ENCODE assay signal across 1 cellular context in the genomic region with DNA sequence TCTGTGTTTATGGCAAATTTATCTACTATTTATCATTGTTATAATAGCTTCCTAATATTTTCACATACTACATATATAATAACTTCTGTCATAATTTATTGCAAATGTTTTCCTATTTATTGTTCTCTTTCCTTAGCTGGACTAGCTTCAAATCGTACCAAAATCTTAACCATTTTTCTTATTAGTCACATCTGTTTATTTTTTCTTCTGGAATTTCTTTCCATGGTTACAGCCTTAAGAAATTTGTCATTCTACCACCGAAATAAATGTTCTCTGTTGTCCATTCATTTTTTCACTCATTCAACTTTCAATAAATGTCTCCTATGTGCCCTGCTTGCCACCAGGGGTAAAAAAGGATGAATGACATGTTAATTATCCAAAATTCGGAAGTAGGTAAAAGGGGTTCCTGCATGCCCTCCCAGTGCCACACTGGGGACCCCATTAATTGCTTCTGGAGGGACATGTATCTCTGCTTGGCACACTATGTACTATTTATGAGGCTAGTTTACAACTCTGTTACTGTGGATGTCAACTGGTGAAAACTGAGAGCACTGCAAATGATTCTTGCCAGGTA.
TF ChIP-seq lines count a peak whose summit lies in the region.

No MANE protein-coding gene starts in this region.

TF ChIP-seq in IMR-90, 13 proteins besides CTCF, POLR2A, EP300 and RAD21:
- TF ChIP-seq SMC3 (IDR thresholded peaks at IDR 0.05; ENCODE audit: low read depth, low read length), result no peak
- TF ChIP-seq, protein P1, sequence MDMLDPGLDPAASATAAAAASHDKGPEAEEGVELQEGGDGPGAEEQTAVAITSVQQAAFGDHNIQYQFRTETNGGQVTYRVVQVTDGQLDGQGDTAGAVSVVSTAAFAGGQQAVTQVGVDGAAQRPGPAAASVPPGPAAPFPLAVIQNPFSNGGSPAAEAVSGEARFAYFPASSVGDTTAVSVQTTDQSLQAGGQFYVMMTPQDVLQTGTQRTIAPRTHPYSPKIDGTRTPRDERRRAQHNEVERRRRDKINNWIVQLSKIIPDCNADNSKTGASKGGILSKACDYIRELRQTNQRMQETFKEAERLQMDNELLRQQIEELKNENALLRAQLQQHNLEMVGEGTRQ (IDR thresholded peaks at IDR 0.05; ENCODE audit: low read depth, low read length), result no peak
- TF ChIP-seq MAZ (IDR thresholded peaks at IDR 0.05; ENCODE audit: borderline replicate concordance, low read depth, low read length), result no peak
- no peak for TF ChIP-seq CEBPB (IDR thresholded peaks at IDR 0.05; ENCODE audit: low read depth, low read length)
- TF ChIP-seq, protein P2, sequence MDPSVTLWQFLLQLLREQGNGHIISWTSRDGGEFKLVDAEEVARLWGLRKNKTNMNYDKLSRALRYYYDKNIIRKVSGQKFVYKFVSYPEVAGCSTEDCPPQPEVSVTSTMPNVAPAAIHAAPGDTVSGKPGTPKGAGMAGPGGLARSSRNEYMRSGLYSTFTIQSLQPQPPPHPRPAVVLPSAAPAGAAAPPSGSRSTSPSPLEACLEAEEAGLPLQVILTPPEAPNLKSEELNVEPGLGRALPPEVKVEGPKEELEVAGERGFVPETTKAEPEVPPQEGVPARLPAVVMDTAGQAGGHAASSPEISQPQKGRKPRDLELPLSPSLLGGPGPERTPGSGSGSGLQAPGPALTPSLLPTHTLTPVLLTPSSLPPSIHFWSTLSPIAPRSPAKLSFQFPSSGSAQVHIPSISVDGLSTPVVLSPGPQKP (IDR thresholded peaks at IDR 0.05; ENCODE audit: borderline replicate concordance, low read depth, low read length), result no peak
- TF ChIP-seq RCOR1 (IDR thresholded peaks at IDR 0.05; ENCODE audit: insufficient replicate concordance, low read length), result no peak
- no peak for TF ChIP-seq BHLHE40 (IDR thresholded peaks at IDR 0.05; ENCODE audit: low read depth, low read length)
- TF ChIP-seq RFX5 (IDR thresholded peaks at IDR 0.05; ENCODE audit: low read depth, low read length), result no peak
- TF ChIP-seq MXI1 (IDR thresholded peaks at IDR 0.05; ENCODE audit: borderline replicate concordance, low read depth, low read length), result no peak
- TF ChIP-seq CHD1 (IDR thresholded peaks at IDR 0.05; ENCODE audit: low read depth, low read length), result no peak
- TF ChIP-seq FOS (IDR thresholded peaks at IDR 0.05; ENCODE audit: low read depth, low read length), result no peak
- no peak for TF ChIP-seq MAFK (IDR thresholded peaks at IDR 0.05; ENCODE audit: low read depth, low read length)
- TF ChIP-seq NFE2L2 (IDR thresholded peaks at IDR 0.05; ENCODE audit: low read depth, low read length), result no peak
